Comparison of ENCODE assay signal across 1 cellular context in the genomic region with DNA sequence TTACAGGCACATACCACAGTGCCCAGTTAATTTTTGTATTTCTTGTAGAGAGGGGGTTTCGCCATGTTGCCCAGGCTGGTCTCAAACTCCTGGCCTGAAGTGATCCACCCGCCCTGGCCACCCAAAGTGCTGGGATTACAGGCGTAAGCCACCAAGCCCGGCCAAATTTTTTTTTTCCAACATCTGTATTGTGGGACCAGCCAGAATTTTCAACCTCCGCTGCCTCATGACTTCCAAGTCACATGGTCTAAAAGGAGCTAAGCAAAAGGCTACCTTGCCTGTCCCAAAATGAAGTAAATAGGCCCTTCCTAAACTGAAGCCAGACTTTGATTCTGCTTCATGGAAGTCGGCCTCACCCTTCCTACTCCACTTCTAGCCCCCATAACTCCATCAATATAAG.
TF ChIP-seq lines count a peak whose summit lies in the region.

No MANE protein-coding gene starts in this region.

TF ChIP-seq in SK-N-SH treated with all-trans-retinoic acid at 6 μM for 48 hours, 23 proteins besides CTCF, POLR2A, EP300 and RAD21 (continued from another document):
- TF ChIP-seq, protein P1, sequence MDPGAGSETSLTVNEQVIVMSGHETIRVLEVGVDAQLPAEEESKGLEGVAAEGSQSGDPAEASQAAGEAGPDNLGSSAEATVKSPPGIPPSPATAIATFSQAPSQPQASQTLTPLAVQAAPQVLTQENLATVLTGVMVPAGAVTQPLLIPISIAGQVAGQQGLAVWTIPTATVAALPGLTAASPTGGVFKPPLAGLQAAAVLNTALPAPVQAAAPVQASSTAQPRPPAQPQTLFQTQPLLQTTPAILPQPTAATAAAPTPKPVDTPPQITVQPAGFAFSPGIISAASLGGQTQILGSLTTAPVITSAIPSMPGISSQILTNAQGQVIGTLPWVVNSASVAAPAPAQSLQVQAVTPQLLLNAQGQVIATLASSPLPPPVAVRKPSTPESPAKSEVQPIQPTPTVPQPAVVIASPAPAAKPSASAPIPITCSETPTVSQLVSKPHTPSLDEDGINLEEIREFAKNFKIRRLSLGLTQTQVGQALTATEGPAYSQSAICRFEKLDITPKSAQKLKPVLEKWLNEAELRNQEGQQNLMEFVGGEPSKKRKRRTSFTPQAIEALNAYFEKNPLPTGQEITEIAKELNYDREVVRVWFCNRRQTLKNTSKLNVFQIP (CRISPR knock-in tag; IDR thresholded peaks at IDR 0.05; ENCODE audit: borderline replicate concordance, low read depth) = no peak
- TF ChIP-seq ARNTL (CRISPR knock-in tag; IDR thresholded peaks at IDR 0.05; ENCODE audit: borderline replicate concordance, low read depth) = no peak
